Comparison of ENCODE assay signal across 1 cellular context in genomic region chr5:50667079-50667652, GRCh38.
TF ChIP-seq lines count a peak whose summit lies in the region.

No MANE protein-coding gene starts in this region.

TF ChIP-seq in HEK293, 187 proteins besides CTCF, POLR2A, EP300 and RAD21 (continued from another document):
- TF ChIP-seq PRDM2 (tag by site-specific recombination; IDR thresholded peaks at IDR 0.05; ENCODE audit: borderline replicate concordance) (no peak), ZBTB1 (tag by site-specific recombination; IDR thresholded peaks at IDR 0.05) (no peak), ZNF433 (tag by site-specific recombination; IDR thresholded peaks at IDR 0.05; ENCODE audit: low read depth) (no peak), ZNF138 (tag by site-specific recombination; IDR thresholded peaks at IDR 0.05; ENCODE audit: borderline replicate concordance) (no peak), ZNF830 (tag by site-specific recombination; IDR thresholded peaks at IDR 0.05; ENCODE audit: low read depth) (no peak), ZNF768 (tag by site-specific recombination; IDR thresholded peaks at IDR 0.05) (no peak)
